ENCODE assay signal across 20 cellular contexts in genomic region chr16:25366078-25366477, GRCh38.
A peak's percentile ranks its signal among the peaks of the same experiment; 100 is the strongest.
DNase-seq lines count a peak whose midpoint lies in the region; ATAC-seq and TF ChIP-seq lines count a peak whose summit lies in the region.
"Had no signal": no experiment of that assay in that cellular context is flagged by ENCODE, and none has a peak within 500 bp of the region (broad histone marks: within the 10 kb centered on the region; RNA-seq: fewer than 3 reads in every experiment).

No MANE protein-coding gene starts in this region.

- no peak overlapping the region for H2BK120ac ChIP-seq in H9 (ENCODE audit: low read depth, low read length, poor library complexity, severe bottlenecking)

- CTCF ChIA-PET in Calu3 (lab: Charles Lee) = interaction anchor here (0.5 to 1.0 kb wide), 2 partner anchors 23 to 310 kb away, joined by 3 read pairs; no protein-coding TSS in a partner anchor

- no peaks in the 10 kb centered on the region for H4K20me1 ChIP-seq in H9 (ENCODE audit: control insufficient read depth, insufficient read depth, insufficient read length)

- no peak overlapping the region for H3K23ac ChIP-seq in H9 (ENCODE audit: insufficient read length, low read depth, low read length)

- no peak overlapping the region for H4K5ac ChIP-seq in H9 (ENCODE audit: insufficient read length, low read depth, low read length)

- H3K14ac ChIP-seq in H9 (ENCODE audit: insufficient read depth, low read length) = no peak overlapping the region

- no peak overlapping the region for H3K56ac ChIP-seq in H9 (ENCODE audit: insufficient read length, low read depth, low read length)

- no peak overlapping the region for H4K8ac ChIP-seq in H9 (replicated peaks; ENCODE audit: insufficient read length, low read depth, low read length)

- no peaks in the 10 kb centered on the region for H3K23me2 ChIP-seq in H9 (ENCODE audit: insufficient read length, low read depth, low read length, poor library complexity, severe bottlenecking)

- no peaks in the 10 kb centered on the region for H3K9me3 ChIP-seq in H9 (ENCODE audit: control insufficient read depth, low read depth, low read length)
- H3K9me3 ChIP-seq in WERI-Rb-1 (ENCODE audit: severe bottlenecking) = no peaks in the 10 kb centered on the region
- H3K9me3 ChIP-seq: esophagus squamous epithelium, psoas muscle had no signal

- intact Hi-C loops in Calu3 (cut with micrococcal nuclease; ENCODE audit: unreplicated experiment) (loop anchor here (10.0 kb wide), 2 partner anchors 61 to 79 kb away; no protein-coding TSS in a partner anchor), natural killer cell (cut with micrococcal nuclease) (no loop called here)

- TF ChIP-seq CTCF in H9 (conservative IDR thresholded peaks at IDR 0.05) (peak; percentile 49), WERI-Rb-1 (IDR thresholded peaks at IDR 0.05; ENCODE audit: low read depth, low read length) (peak; percentile 32; the same call in 1 of the 2 replicates), Calu3 (IDR thresholded peaks at IDR 0.05; ENCODE audit: unreplicated experiment) (no peak), natural killer cell (IDR thresholded peaks at IDR 0.05) (no peak)

- no CpG with 5 or more reads among the region's 2 CpGs for WGBS in H9 (ENCODE audit: extremely low coverage, insufficient read length, low lambda C conversion rate)

- H3T11ph ChIP-seq in H9 (ENCODE audit: low read length) = no peak overlapping the region

- no peaks in the 10 kb centered on the region for H3K9me3 Mint-ChIP-seq in H9
- H3K9me3 Mint-ChIP-seq in Calu3 (ENCODE audit: low read depth, unreplicated experiment) = no peaks in the 10 kb centered on the region
- peaks cover 0 to 2% of the 10 kb centered on the region in 2 donors for H3K9me3 Mint-ChIP-seq in natural killer cell

- H2AFZ ChIP-seq in H9 (ENCODE audit: low read length) = no peak overlapping the region

- no peak overlapping the region for H3K9ac ChIP-seq in H9 (ENCODE audit: extremely low read depth, insufficient read length, low read length)

- no peak overlapping the region for H2BK15ac ChIP-seq in H9 (ENCODE audit: low read depth, low read length)

- H3K36me3 Mint-ChIP-seq in H9 (ENCODE audit: insufficient read depth in 1 of 3, low read depth in 3 of 3) = peaks cover 0 to 4% (median 0%) of the 10 kb centered on the region in 3 experiments; a peak in 1 of 7 replicates
- H3K36me3 Mint-ChIP-seq in Calu3 (ENCODE audit: insufficient read depth, unreplicated experiment) = no peaks in the 10 kb centered on the region
- H3K36me3 Mint-ChIP-seq in natural killer cell = no peaks in the 10 kb centered on the region
- H3K36me3 Mint-ChIP-seq: activated naive CD4-positive, alpha-beta T cell treated with anti-CD3 and anti-CD28 coated beads, Interleukin-2, amount 50 U/mL, for 24 hours had no signal

- H3K4me3 ChIP-seq in WERI-Rb-1 (ENCODE audit: low read depth, low read length) = no peak overlapping the region
- H3K4me3 ChIP-seq: esophagus squamous epithelium, GM12878, psoas muscle, tibial nerve had no signal

- H3K4me1 Mint-ChIP-seq in H9 = peaks cover 2% of the 10 kb centered on the region in 2 experiments; a peak in 3 of 4 replicates
- H3K4me1 Mint-ChIP-seq in Calu3 (ENCODE audit: low read depth, unreplicated experiment) = peaks cover 9% of the 10 kb centered on the region
- H3K4me1 Mint-ChIP-seq in natural killer cell = no peaks in the 10 kb centered on the region
- H3K4me1 Mint-ChIP-seq: activated naive CD4-positive, alpha-beta T cell treated with anti-CD3 and anti-CD28 coated beads, Interleukin-2, amount 50 U/mL, for 24 hours had no signal

- no peak overlapping the region for H4K91ac ChIP-seq in H9 (ENCODE audit: insufficient read length, low read depth, low read length)

- no peaks in the 10 kb centered on the region for H3K36me3 ChIP-seq in WERI-Rb-1
- H3K36me3 ChIP-seq: esophagus squamous epithelium, tibial nerve had no signal

- no peaks in the 10 kb centered on the region for H3K79me1 ChIP-seq in H9 (ENCODE audit: insufficient read depth, low read depth, low read length, poor library complexity, severe bottlenecking)

- DNase-seq in H9 (no peak), NOMO-1 treated with dmso at 0.1 percent for 144 hours (lab: John Stamatoyannopoulos, UW; ENCODE audit: unreplicated experiment) (peak; percentile 0), WERI-Rb-1 (no peak), Calu3 (no peak), G401 (ENCODE audit: low spot score) (no peak), natural killer cell (no peak)
- DNase-seq: activated T-cell treated with anti-CD3 and anti-CD28 coated beads, Interleukin-2, amount 50 U/mL, for 48 hours; DMS 273 treated with DMSO at 0.1 percent for 48 hours; effector CD8-positive, alpha-beta T cell; esophagus squamous epithelium; GF-D8; left colon; NCI-H146; psoas muscle had no signal

- H3K4me3 Mint-ChIP-seq in H9 (no peak overlapping the region), Calu3 (ENCODE audit: low read depth, unreplicated experiment) (no peak overlapping the region), natural killer cell (no peak overlapping the region)
- H3K4me3 Mint-ChIP-seq: activated naive CD4-positive, alpha-beta T cell treated with anti-CD3 and anti-CD28 coated beads, Interleukin-2, amount 50 U/mL, for 24 hours; stimulated activated naive CD8-positive, alpha-beta T cell treated with anti-CD3 and anti-CD28 coated beads, Interleukin-15, Interleukin-2, amounts not matched to agents 100 ng/mL and 50 ng/mL, for 24 hours had no signal

- no peak overlapping the region for H3K27ac Mint-ChIP-seq in H9
- no peak overlapping the region for H3K27ac Mint-ChIP-seq in Calu3 (ENCODE audit: unreplicated experiment)
- H3K27ac Mint-ChIP-seq in natural killer cell = no peak overlapping the region
- H3K27ac Mint-ChIP-seq: activated naive CD4-positive, alpha-beta T cell treated with anti-CD3 and anti-CD28 coated beads, Interleukin-2, amount 50 U/mL, for 24 hours; stimulated activated naive CD8-positive, alpha-beta T cell treated with anti-CD3 and anti-CD28 coated beads, Interleukin-15, Interleukin-2, amounts not matched to agents 100 ng/mL and 50 ng/mL, for 24 hours had no signal

- in situ Hi-C loops in G401 (cut with HindIII; ENCODE audit: low sequenced_read_pairs) = no loop called here

- no peaks in the 10 kb centered on the region for H3K79me2 ChIP-seq in H9 (ENCODE audit: insufficient read depth, low read length)

- H3K4ac ChIP-seq in H9 (ENCODE audit: low read depth, low read length) = no peak overlapping the region

- BruUV-seq in Calu3 (replicated peaks; lab: Mats Ljungman, UMichigan) = no TSS peak

- H3K27me3 Mint-ChIP-seq in H9 (ENCODE audit: low read depth) = no peaks in the 10 kb centered on the region; the same call in 1 of the 2 replicates
- H3K27me3 Mint-ChIP-seq in Calu3 (ENCODE audit: unreplicated experiment) = peaks cover 22% of the 10 kb centered on the region
- peaks cover 0 to 2% of the 10 kb centered on the region in 2 donors for H3K27me3 Mint-ChIP-seq in natural killer cell (ENCODE audit: low read depth in 2 of 2)

- no peak overlapping the region for H3K18ac ChIP-seq in H9 (ENCODE audit: insufficient read length, low read depth, low read length)

- no peak overlapping the region for H2BK5ac ChIP-seq in H9 (ENCODE audit: insufficient read length, low read length)

- H2AK5ac ChIP-seq in H9 (ENCODE audit: insufficient read length, low read length) = no peak overlapping the region

- H2BK12ac ChIP-seq in H9 (ENCODE audit: insufficient read length, low read depth, low read length) = no peak overlapping the region

- H2BK20ac ChIP-seq in H9 (ENCODE audit: low read depth, low read length, poor library complexity, severe bottlenecking) = no peak overlapping the region

- H3K27me3 ChIP-seq in H9 (ENCODE audit: insufficient read depth, low read length) = no peaks in the 10 kb centered on the region
- no peaks in the 10 kb centered on the region for H3K27me3 ChIP-seq in WERI-Rb-1 (ENCODE audit: insufficient read depth, low read depth, severe bottlenecking)
- H3K27me3 ChIP-seq: esophagus squamous epithelium, tibial nerve had no signal

- H3K27ac ChIP-seq in H9 (ENCODE audit: insufficient read length, low read depth, low read length) = no peak overlapping the region
- H3K27ac ChIP-seq in WERI-Rb-1 = no peak overlapping the region
- H3K27ac ChIP-seq: esophagus squamous epithelium, psoas muscle, tibial nerve had no signal

- ATAC-seq in HG02571 (IDR thresholded peaks at IDR 0.05; ENCODE audit: unreplicated experiment) (no peak), natural killer cell (no peak)
- ATAC-seq: activated CD4-positive, CD25-positive, alpha-beta regulatory T cell treated with anti-CD3 and anti-CD28 coated beads, Interleukin-2, amount 50 U/mL, for 24 hours; GM12878; left colon; psoas muscle had no signal

- no peaks in the 10 kb centered on the region for H3K4me1 ChIP-seq in H9 (ENCODE audit: insufficient read depth, low read length)
- H3K4me1 ChIP-seq: esophagus squamous epithelium, psoas muscle, tibial nerve had no signal

- H3K4me2 ChIP-seq in H9 (ENCODE audit: insufficient read depth, insufficient read length, low read length) = no peak overlapping the region

Comparison
In these comparisons a context has a peak if more than half of its experiments do, and no peak if none do; other contexts are left out.
1. CTCF ChIP-seq: peak in H9 (single experiment) and WERI-Rb-1 (single experiment); none in Calu3 (single experiment) and natural killer cell (single experiment).